In genomic region chr10:126781817-126782216, GRCh38 we compare ENCODE assay signal across 10 cellular contexts.
"Had no signal": no experiment of that assay in that cellular context is flagged by ENCODE, and none has a peak within 500 bp of the region (broad histone marks: within the 10 kb centered on the region; RNA-seq: fewer than 3 reads in every experiment).

No MANE protein-coding gene starts in this region.

- DNase-seq: GM23248, GOT3, H7, H9, HCEC 1CT, HFFc6 had no signal

- FAIRE-seq: H1, H54 had no signal

- H3K4me2 ChIP-seq: GM23338 had no signal

- H2AFZ ChIP-seq: GM23248, GM23338 had no signal

- H3K27ac ChIP-seq: GM23248 had no signal

- H3K27ac Mint-ChIP-seq: GM23338, H9, HFFc6 had no signal

- H3K36me3 ChIP-seq: HAP-1 had no signal

- H3K9ac ChIP-seq: GM23248 had no signal

- H3K9me3 ChIP-seq: HAP-1 had no signal

- H3K4me1 ChIP-seq: HAP-1 had no signal

- H3K4me3 Mint-ChIP-seq: GM23338, H9, HFFc6 had no signal

- H3K4me3 ChIP-seq: GM23248, GM23338, HAP-1 had no signal

- H3K4me1 Mint-ChIP-seq: GM23338, H9 had no signal
